37 cellular contexts compared by ENCODE assay signal in genomic region chr13:88507909-88508308, GRCh38.
A peak's percentile ranks its signal among the peaks of the same experiment; 100 is the strongest.
DNase-seq lines count a peak whose midpoint lies in the region; ATAC-seq, FAIRE-seq and TF ChIP-seq lines count a peak whose summit lies in the region.
"Had no signal": no experiment of that assay in that cellular context is flagged by ENCODE, and none has a peak within 500 bp of the region (broad histone marks: within the 10 kb centered on the region; RNA-seq: fewer than 3 reads in every experiment).

No MANE protein-coding gene starts in this region.

- no peaks in the 10 kb centered on the region for H3K9me2 ChIP-seq in HCT116 (ENCODE audit: insufficient read depth)

- POLR2A ChIA-PET in HCT116 (lab: Charles Lee): no interaction called here
- POLR2A ChIA-PET in HEK293 (lab: Yijun Ruan, JAX): no interaction called here
- POLR2A ChIA-PET in H1 (lab: Charles Lee; ENCODE audit: partially characterized antibody): no interaction called here

- H4K8ac ChIP-seq in H1 (ENCODE audit: extremely low read depth, insufficient read depth, low read length): no peak overlapping the region

- no peaks in the 10 kb centered on the region for H3K27me3 Mint-ChIP-seq in endodermal cell (ENCODE audit: insufficient read depth)
- H3K27me3 Mint-ChIP-seq: B cell; CD4-positive, alpha-beta memory T cell; CD4-positive, alpha-beta T cell; CD4-positive, CD25-positive, alpha-beta regulatory T cell; CD8-positive, alpha-beta memory T cell had no signal

- no peak overlapping the region for H3K23ac ChIP-seq in H1 (ENCODE audit: insufficient read length)

- H3K36me3 ChIP-seq in HCT116 (ENCODE audit: control insufficient read depth in 1 of 2, insufficient read depth in 2 of 2, low read length in 2 of 2) (no peaks in the 10 kb centered on the region), HEK293 (ENCODE audit: control insufficient read depth in 2 of 2, insufficient read depth in 1 of 2, low read length in 2 of 2) (no peaks in the 10 kb centered on the region), H1 (ENCODE audit: control insufficient read depth in 2 of 4, insufficient read depth in 4 of 4, low read length in 3 of 4) (peaks cover 0 to 8% (median 3%) of the 10 kb centered on the region in 4 experiments; a peak in 5 of 8 replicates), endodermal cell (ENCODE audit: control insufficient read depth, insufficient read depth, low read length) (no peaks in the 10 kb centered on the region)
- H3K36me3 ChIP-seq: BE2C, BLaER1 had no signal

- no peak overlapping the region for H3K14ac ChIP-seq in H1 (ENCODE audit: insufficient read length)

- no peak overlapping the region for H3K4me2 ChIP-seq in HCT116 (ENCODE audit: low read length)
- H3K4me2 ChIP-seq in H1 (ENCODE audit: insufficient read depth in 1 of 2, low read depth in 2 of 2, low read length in 2 of 2): no peak overlapping the region
- H3K4me2 ChIP-seq: A549; BLaER1; BLaER1 treated with 17β-estradiol and CSF1 and Interleukin-3, amounts not matched to agents 10 nM and 100 nM had no signal

- no peak overlapping the region for H3K9ac ChIP-seq in HCT116 (ENCODE audit: low read length)
- no peak overlapping the region for H3K9ac ChIP-seq in H1 (replicated peaks in 1 of 4; ENCODE audit: extremely low read depth in 1 of 4, low read depth in 3 of 4, low read length in 3 of 4)
- H3K9ac ChIP-seq in endodermal cell (ENCODE audit: extremely low read depth, low read length, poor library complexity, severe bottlenecking): no peak overlapping the region
- H3K9ac ChIP-seq: BLaER1; BLaER1 treated with 17β-estradiol and CSF1 and Interleukin-3, amounts not matched to agents 10 nM and 100 nM had no signal

- TF ChIP-seq POLR2A in HCT116 (IDR thresholded peaks at IDR 0.05; ENCODE audit: borderline replicate concordance, extremely low read depth, insufficient read depth, insufficient read length) (no peak), H1 (IDR thresholded peaks at IDR 0.05; ENCODE audit: control extremely low read depth in 1 of 2, low read depth in 2 of 2, low read length in 2 of 2) (no peak)

- no peaks in the 10 kb centered on the region for H3K79me1 ChIP-seq in H1 (ENCODE audit: low read depth, low read length)

- H3K36me3 Mint-ChIP-seq in endodermal cell (ENCODE audit: low read depth): peaks cover 21% of the 10 kb centered on the region
- H3K36me3 Mint-ChIP-seq: CD14-positive monocyte; CD4-positive, CD25-positive, alpha-beta regulatory T cell had no signal

- no TSS peak for BruUV-seq in HCT116 (replicated peaks; lab: Mats Ljungman, UMichigan)

- no peaks in the 10 kb centered on the region for H3K79me2 ChIP-seq in HCT116 (ENCODE audit: insufficient read depth, low read length)
- H3K79me2 ChIP-seq in H1 (ENCODE audit: control insufficient read depth in 1 of 2, insufficient read depth in 2 of 2, low read length in 2 of 2): no peaks in the 10 kb centered on the region

- no peak overlapping the region for H2BK5ac ChIP-seq in H1 (ENCODE audit: low read depth, low read length)

- H2BK15ac ChIP-seq in H1 (ENCODE audit: low read length): no peak overlapping the region

- no peak overlapping the region for H3K4ac ChIP-seq in H1 (replicated peaks; ENCODE audit: insufficient read length, low read depth, low read length)

- ATAC-seq in HCT116 (no peak), GM21381 (IDR thresholded peaks at IDR 0.05; ENCODE audit: unreplicated experiment) (no peak), HG03439 (IDR thresholded peaks at IDR 0.05; ENCODE audit: unreplicated experiment) (no peak)
- ATAC-seq: A549; CD8-positive, alpha-beta T cell had no signal

- no peak overlapping the region for H2BK12ac ChIP-seq in H1 (ENCODE audit: low read depth, low read length)

- H2AFZ ChIP-seq in HCT116 (ENCODE audit: low read depth, low read length, poor library complexity, severe bottlenecking) (no peak overlapping the region), H1 (ENCODE audit: low read length) (no peak overlapping the region)

- no peak overlapping the region for H3K27ac Mint-ChIP-seq in endodermal cell
- H3K27ac Mint-ChIP-seq: B cell; CD14-positive monocyte; CD4-positive, alpha-beta memory T cell; CD4-positive, alpha-beta T cell; CD4-positive, CD25-positive, alpha-beta regulatory T cell; CD8-positive, alpha-beta memory T cell; CD8-positive, alpha-beta T cell had no signal

- H3K23me2 ChIP-seq in H1 (ENCODE audit: low read depth, low read length): no peaks in the 10 kb centered on the region

- WGBS in H1 (ENCODE audit: extremely low coverage in 1 of 2, insufficient coverage in 1 of 2, insufficient read length in 1 of 2, insufficient replicate concordance in 2 of 2, low coverage in 1 of 2, low lambda C conversion rate in 2 of 2, missing lambda C conversion rate in 1 of 2), 2 experiments: 81% methylated on average over 1 of the region's 1 CpG; no CpG with 5 or more reads in 1 of the 2 experiments
- 80 to 100% methylated on average over 1 of the region's 1 CpG for WGBS in endodermal cell (ENCODE audit: insufficient coverage in 1 of 2, insufficient read length in 1 of 2), 2 experiments

- no peak overlapping the region for H4K5ac ChIP-seq in H1 (ENCODE audit: insufficient read length, low read depth, low read length)

- peaks cover 62% of the 10 kb centered on the region for H3K9me3 Mint-ChIP-seq in endodermal cell

- no peaks in the 10 kb centered on the region for H3K27me3 ChIP-seq in HCT116 (ENCODE audit: insufficient read depth, low read length)
- no peaks in the 10 kb centered on the region for H3K27me3 ChIP-seq in H1 (replicated peaks in 1 of 4; ENCODE audit: control insufficient read depth in 3 of 4, extremely low read depth in 1 of 4, insufficient read depth in 3 of 4, low read length in 3 of 4)
- H3K27me3 ChIP-seq in endodermal cell (ENCODE audit: control insufficient read depth, insufficient read depth, low read length, poor library complexity, severe bottlenecking): no peaks in the 10 kb centered on the region
- H3K27me3 ChIP-seq: BE2C; BLaER1; BLaER1 treated with 17β-estradiol and CSF1 and Interleukin-3, amounts not matched to agents 10 nM and 100 nM had no signal

- H2BK20ac ChIP-seq in H1 (ENCODE audit: low read length): no peak overlapping the region

- no peaks in the 10 kb centered on the region for H4K20me1 ChIP-seq in HCT116 (ENCODE audit: insufficient read depth)
- no peaks in the 10 kb centered on the region for H4K20me1 ChIP-seq in H1 (replicated peaks in 1 of 2; ENCODE audit: control insufficient read depth in 1 of 2, insufficient read depth in 2 of 2, low read length in 2 of 2)
- H4K20me1 ChIP-seq: BLaER1; BLaER1 treated with 17β-estradiol and CSF1 and Interleukin-3, amounts not matched to agents 10 nM and 100 nM had no signal

- H3K4me1 ChIP-seq in HCT116 (ENCODE audit: control insufficient read depth in 1 of 2, insufficient read depth in 2 of 2, low read length in 2 of 2) (no peaks in the 10 kb centered on the region), HEK293 (ENCODE audit: control insufficient read depth, insufficient read depth, low read length) (no peaks in the 10 kb centered on the region), H1 (replicated peaks in 1 of 4; ENCODE audit: control insufficient read depth in 3 of 4, insufficient read depth in 4 of 4, low read length in 3 of 4) (peaks cover 0 to 5% (median under 1%) of the 10 kb centered on the region in 4 experiments; a peak in 1 of 7 replicates), endodermal cell (ENCODE audit: control insufficient read depth, insufficient read depth, low read length) (peaks cover 3% of the 10 kb centered on the region)
- H3K4me1 ChIP-seq: A549, BE2C, BLaER1, Caco-2 had no signal

- no peak overlapping the region for H3K4me3 Mint-ChIP-seq in endodermal cell
- H3K4me3 Mint-ChIP-seq: B cell; CD14-positive monocyte; CD4-positive, alpha-beta memory T cell; CD4-positive, alpha-beta T cell; CD4-positive, CD25-positive, alpha-beta regulatory T cell; CD8-positive, alpha-beta T cell had no signal

- TF ChIP-seq RAD21 in HCT116 (IDR thresholded peaks at IDR 0.05; ENCODE audit: low read depth) (no peak), H1 (IDR thresholded peaks at IDR 0.05 in 1 of 2, conservative IDR thresholded peaks at IDR 0.05 in 1 of 2; ENCODE audit: low read depth in 2 of 2, low read length in 2 of 2) (no peak)

- intact Hi-C loops in HCT116 (cut with micrococcal nuclease): no loop called here

- H3K56ac ChIP-seq in H1 (replicated peaks; ENCODE audit: insufficient read length, low read depth, low read length): no peak overlapping the region

- peaks cover 4 to 8% of the 10 kb centered on the region in 2 experiments; a peak in 2 of 4 replicates for H3K9me3 ChIP-seq in HCT116 (ENCODE audit: control insufficient read depth in 1 of 2, insufficient read depth in 1 of 2, low read depth in 1 of 2, low read length in 2 of 2)
- no peaks in the 10 kb centered on the region for H3K9me3 ChIP-seq in HEK293 (ENCODE audit: control insufficient read depth, insufficient read depth, low read depth, low read length)
- H3K9me3 ChIP-seq in H1 (ENCODE audit: insufficient read depth in 2 of 2, low read depth in 1 of 2, low read length in 1 of 2): peaks cover 27 to 28% of the 10 kb centered on the region in 2 experiments
- peaks cover 56% of the 10 kb centered on the region for H3K9me3 ChIP-seq in endodermal cell (ENCODE audit: control insufficient read depth, low read length)
- H3K9me3 ChIP-seq: A549 had no signal

- H4K91ac ChIP-seq in H1 (replicated peaks; ENCODE audit: insufficient read length, low read length): no peak overlapping the region

- H3K18ac ChIP-seq in H1 (ENCODE audit: extremely low read depth, low read length): no peak overlapping the region

- FAIRE-seq in H1 (lab: Jason Lieb, UNC) (no peak), urothelium cell line (lab: Jason Lieb, UNC) (no peak)
- FAIRE-seq: A204.1, A549, D721Med had no signal

- RAD21 ChIA-PET in HCT116 (lab: Charles Lee; ENCODE audit: low non-redundant PET in 1 of 2, low total read pairs in 2 of 2, uncharacterized antibody in 2 of 2, unreplicated experiment in 2 of 2): no interaction called here

- H3K27ac ChIP-seq in HCT116 (ENCODE audit: low read depth, low read length) (no peak overlapping the region), HEK293 (ENCODE audit: extremely low read depth, low read depth, low read length) (no peak overlapping the region), H1 (ENCODE audit: low read depth, low read length) (no peak overlapping the region), endodermal cell (ENCODE audit: low read depth, low read length) (no peak overlapping the region)
- H3K27ac ChIP-seq: 22Rv1; A549; BLaER1; BLaER1 treated with 17β-estradiol and CSF1 and Interleukin-3, amounts not matched to agents 10 nM and 100 nM; C4-2B had no signal

- TF ChIP-seq EP300 in H1 (IDR thresholded peaks at IDR 0.05; ENCODE audit: borderline replicate concordance in 1 of 2, low read depth in 2 of 2, low read length in 2 of 2): no peak

- no peak overlapping the region for H2BK120ac ChIP-seq in H1 (replicated peaks; ENCODE audit: low read depth, low read length)

- H3K4me1 Mint-ChIP-seq in endodermal cell: peaks cover 9% of the 10 kb centered on the region
- H3K4me1 Mint-ChIP-seq: B cell; CD14-positive monocyte; CD4-positive, alpha-beta memory T cell; CD4-positive, CD25-positive, alpha-beta regulatory T cell; CD8-positive, alpha-beta memory T cell had no signal

- CTCF ChIA-PET in HCT116 (lab: Charles Lee): no interaction called here
- CTCF ChIA-PET in HEK293 (lab: Yijun Ruan, JAX): no interaction called here
- CTCF ChIA-PET in H1 (lab: Charles Lee; ENCODE audit: partially characterized antibody): no interaction called here

- no peak overlapping the region for H2AK5ac ChIP-seq in H1 (ENCODE audit: low read depth, low read length)

- H3K4me3 ChIP-seq in HCT116 (replicated peaks in 1 of 2; ENCODE audit: low read depth in 1 of 2, low read length in 2 of 2): no peak overlapping the region
- no peak overlapping the region for H3K4me3 ChIP-seq in HEK293 (ENCODE audit: low read depth, low read length)
- H3K4me3 ChIP-seq in H1 (ENCODE audit: extremely low read depth in 1 of 4, insufficient read depth in 2 of 4, low read depth in 3 of 4, low read length in 4 of 4): no peak overlapping the region
- H3K4me3 ChIP-seq in endodermal cell (ENCODE audit: low read length): peak overlapping the region; percentile 69
- H3K4me3 ChIP-seq: A549; BLaER1; BLaER1 treated with 17β-estradiol and CSF1 and Interleukin-3, amounts not matched to agents 10 nM and 100 nM had no signal

- DNase-seq in HCT116 (ENCODE audit: low read depth, low spot score) (no peak), H1 (ENCODE audit: low read depth in 1 of 2, low spot score in 2 of 2) (no peak), endodermal cell (no peak), urothelium cell line (ENCODE audit: low spot score) (no peak), midbrain (lab: John Stamatoyannopoulos, UW) (no peak)
- DNase-seq: 8988T; ACHN; AML-193; BE2C; C1 segment of cervical spinal cord; Caco-2; Calu3; CD4-positive, alpha-beta memory T cell; CD4-positive, alpha-beta T cell; CD4-positive, CD25-positive, alpha-beta regulatory T cell; CD8-positive, alpha-beta memory T cell; CD8-positive, alpha-beta T cell; COR-L47; DMS 273 treated with DMSO at 0.1 percent for 48 hours; DMS153; DMS53; DMS79; DMS79 treated with DMSO at 0.1 percent for 48 hours; DND-41; EL had no signal

- no peak for TF ChIP-seq CTCF in HCT116 (IDR thresholded peaks at IDR 0.05 in 2 of 3, conservative IDR thresholded peaks at IDR 0.05 in 1 of 3; ENCODE audit: borderline replicate concordance in 1 of 3, insufficient read depth in 1 of 3, low read depth in 2 of 3, low read length in 2 of 3)
- no peak for TF ChIP-seq CTCF in HEK293 (tag by site-specific recombination; IDR thresholded peaks at IDR 0.05)
- TF ChIP-seq CTCF in H1 (IDR thresholded peaks at IDR 0.05; ENCODE audit: control extremely low read depth in 1 of 3, insufficient read depth in 1 of 3, low read depth in 1 of 3, low read length in 3 of 3): no peak
- no peak for TF ChIP-seq CTCF in endodermal cell (conservative IDR thresholded peaks at IDR 0.05)
